Comparison of ENCODE assay signal across 8 cellular contexts in the genomic region with DNA sequence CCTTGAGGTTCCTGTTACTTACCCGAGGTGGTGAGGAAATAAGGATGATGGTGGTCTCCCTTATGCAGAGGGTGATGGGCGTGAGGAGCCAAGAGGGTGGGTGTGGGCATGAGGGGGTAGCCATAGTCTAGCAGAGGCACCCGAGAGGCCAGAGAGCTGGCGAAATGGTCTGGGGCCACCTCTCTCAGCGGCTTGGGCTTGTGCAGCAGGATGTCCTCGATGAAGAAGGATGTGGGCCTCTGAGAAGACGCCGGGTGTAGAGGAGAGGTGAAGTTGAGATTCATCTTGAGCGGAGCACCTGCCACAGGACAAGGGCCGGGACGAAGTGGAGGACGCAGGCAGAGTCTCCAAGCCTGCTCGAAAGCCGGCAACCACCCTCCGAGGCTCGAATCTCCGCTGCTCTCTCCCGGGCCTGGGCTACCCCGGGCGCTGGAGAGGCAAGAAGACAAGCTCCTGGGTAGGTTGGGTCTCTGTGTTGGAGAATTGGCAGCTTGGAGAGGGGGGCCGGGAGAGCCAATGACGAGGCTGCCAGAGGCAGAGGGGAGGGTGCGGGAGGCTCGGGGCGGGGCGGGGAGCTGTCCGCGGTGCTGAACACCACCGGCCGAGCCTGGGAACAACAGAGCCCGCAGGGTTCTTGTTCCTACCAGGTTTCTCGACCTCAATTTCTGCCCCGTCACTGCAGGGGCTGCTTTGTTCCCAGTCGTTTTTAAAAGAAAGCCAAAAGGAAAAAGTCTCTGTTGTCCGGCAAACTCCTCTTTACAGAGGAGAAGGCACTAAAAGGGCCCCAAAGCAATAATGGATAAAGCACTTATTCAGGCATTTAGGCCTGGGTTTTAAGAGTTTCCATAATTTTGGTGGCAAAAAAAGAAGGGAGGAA. TPM values are rescaled to one million over a fixed set of nuclear protein-coding genes. Genes with fewer than 3 reads are reported as not detected.
DNase-seq lines count a peak whose midpoint lies in the region; ATAC-seq and TF ChIP-seq lines count a peak whose summit lies in the region.

A gene (minus strand): TSS at position 447 of the 877 bp plus-strand sequence. CDS start 163 bp downstream, at position 284.

- DNase-seq in Caki2 (ENCODE audit: low read depth) (peak; percentile 64), LHCN-M2 (ENCODE audit: low read depth) (peak; percentile 31), endodermal cell (peak; percentile 98), upper lobe of left lung (peak; percentile 47 to 92), OCI-M2 (lab: John Stamatoyannopoulos, UW; ENCODE audit: unreplicated experiment) (no peak)
- DNase-seq in activated CD4-positive, alpha-beta T cell treated with anti-CD3 and anti-CD28 coated beads for 48 hours, result peak; percentile 73
- peak; percentile 29 to 74 (median 48) for DNase-seq in naive thymus-derived CD8-positive, alpha-beta T cell

- ATAC-seq in naive thymus-derived CD8-positive, alpha-beta T cell, result peak; percentile 52 to 66
- ATAC-seq in upper lobe of left lung (ENCODE audit: low FRiP score in 2 of 2), result peak; percentile 68 to 71
- no peak for ATAC-seq in GM19455 (IDR thresholded peaks at IDR 0.05; ENCODE audit: unreplicated experiment)

- H3K27me3 ChIP-seq in endodermal cell (ENCODE audit: control insufficient read depth, insufficient read depth, low read length, poor library complexity, severe bottlenecking) (peaks cover 100% of the 10 kb centered on the region), upper lobe of left lung (peaks cover 0 to 79% (median 34%) of the 10 kb centered on the region in 4 donors)

- H3K4me1 Mint-ChIP-seq in endodermal cell, result peaks cover 24% of the 10 kb centered on the region
- peaks cover 20 to 62% (median 43%) of the 10 kb centered on the region in 4 donors for H3K4me1 Mint-ChIP-seq in naive thymus-derived CD8-positive, alpha-beta T cell

- WGBS in endodermal cell (ENCODE audit: insufficient coverage in 1 of 2, insufficient read length in 1 of 2), 2 experiments, result 0 to 10% methylated on average over 11 to 35 of the region's 35 CpGs
- WGBS in upper lobe of left lung, 2 donors, result 6 to 8% methylated on average over 18 to 35 of the region's 35 CpGs

- H3K4me3 Mint-ChIP-seq in endodermal cell, result no peak within 1 kb of the TSS
- H3K4me3 Mint-ChIP-seq in naive thymus-derived CD8-positive, alpha-beta T cell, result peak within 1 kb of the TSS in 6 of 10 donors; percentile 4 to 83 (median 37)

- H3K27ac ChIP-seq in endodermal cell (ENCODE audit: low read depth, low read length) (no peak within 1 kb of the TSS), upper lobe of left lung (no peak within 1 kb of the TSS)

- no peak for TF ChIP-seq POLR2A in upper lobe of left lung (IDR thresholded peaks at IDR 0.05)

- H3K4me3 ChIP-seq in endodermal cell (ENCODE audit: low read length) (no peak within 1 kb of the TSS), upper lobe of left lung (no peak within 1 kb of the TSS)

- H3K27me3 Mint-ChIP-seq in endodermal cell (ENCODE audit: insufficient read depth), result peaks cover 98% of the 10 kb centered on the region
- peaks cover 59 to 89% (median 84%) of the 10 kb centered on the region in 5 donors for H3K27me3 Mint-ChIP-seq in naive thymus-derived CD8-positive, alpha-beta T cell

- peaks cover 2% of the 10 kb centered on the region for H3K9me3 Mint-ChIP-seq in endodermal cell
- H3K9me3 Mint-ChIP-seq in naive thymus-derived CD8-positive, alpha-beta T cell, result peaks cover 0 to 12% (median 0%) of the 10 kb centered on the region in 9 donors

- no peak for TF ChIP-seq EP300 in upper lobe of left lung (IDR thresholded peaks at IDR 0.05)

- H3K36me3 ChIP-seq in endodermal cell (ENCODE audit: control insufficient read depth, insufficient read depth, low read length) (no peaks in the 10 kb centered on the region), upper lobe of left lung (no peaks in the 10 kb centered on the region)

- H3K9ac ChIP-seq in endodermal cell (ENCODE audit: extremely low read depth, low read length, poor library complexity, severe bottlenecking), result no peak within 1 kb of the TSS

- H3K27ac Mint-ChIP-seq in endodermal cell, result no peak within 1 kb of the TSS
- peak within 1 kb of the TSS in 1 of 10 donors; percentile 18 for H3K27ac Mint-ChIP-seq in naive thymus-derived CD8-positive, alpha-beta T cell

- H3K4me1 ChIP-seq in endodermal cell (ENCODE audit: control insufficient read depth, insufficient read depth, low read length) (no peaks in the 10 kb centered on the region), upper lobe of left lung (peaks cover 21 to 40% (median 23%) of the 10 kb centered on the region in 4 donors)

- POLR2A ChIA-PET in naive thymus-derived CD8-positive, alpha-beta T cell (lab: Charles Lee), result interaction anchor here (0.6 kb wide), 1 partner anchor 1797 kb away, joined by 3 read pairs; no protein-coding TSS in a partner anchor

- H3K9me3 ChIP-seq in endodermal cell (ENCODE audit: control insufficient read depth, low read length) (no peaks in the 10 kb centered on the region), upper lobe of left lung (no peaks in the 10 kb centered on the region)

- TF ChIP-seq CTCF in endodermal cell (conservative IDR thresholded peaks at IDR 0.05) (no peak), upper lobe of left lung (IDR thresholded peaks at IDR 0.05) (no peak)

- no peaks in the 10 kb centered on the region for H3K36me3 Mint-ChIP-seq in endodermal cell (ENCODE audit: low read depth)
- peaks cover 0 to 15% (median 6%) of the 10 kb centered on the region in 3 donors for H3K36me3 Mint-ChIP-seq in naive thymus-derived CD8-positive, alpha-beta T cell

- in situ Hi-C loops in Caki2 (cut with HindIII; ENCODE audit: low pct_unique_long_range_greater_than_20kb, low sequenced_read_pairs), result no loop called here

RNA-seq across cellular contexts. Expression of the gene that starts here (rescaled TPM):
- total RNA-seq in Caki2 (2014; rRNA removed; shearing (Covaris generic); ENCODE audit: low replicate concordance), result not detected in 2 replicates
- total RNA-seq in LHCN-M2 (2014; rRNA removed) (not detected in 2 replicates), endodermal cell (not detected), upper lobe of left lung (not detected)
- polyA plus RNA-seq in LHCN-M2 (2012), result not detected
- not detected for polyA plus RNA-seq in endodermal cell (2013, experiment 1 of 2)
- not detected for polyA plus RNA-seq in endodermal cell (2013, experiment 2 of 2)
- not detected for total RNA-seq in naive thymus-derived CD8-positive, alpha-beta T cell
- not detected for polyA plus RNA-seq in naive thymus-derived CD8-positive, alpha-beta T cell

Comparison
In these comparisons a context has a peak if more than half of its experiments do, and no peak if none do; other contexts are left out.
1. Peak in DNase-seq in Caki2; RNA of the gene not detected or under 1 TPM.
2. Peak in DNase-seq in LHCN-M2; RNA of the gene not detected or under 1 TPM.
3. Peak in DNase-seq in endodermal cell; RNA of the gene not detected or under 1 TPM.
4. Peak in DNase-seq and ATAC-seq in naive thymus-derived CD8-positive, alpha-beta T cell; RNA of the gene not detected or under 1 TPM.
5. Peak in DNase-seq and ATAC-seq in upper lobe of left lung; RNA of the gene not detected or under 1 TPM.